In genomic region chr10:7184660-7185366, GRCh38 we compare ENCODE assay signal across 12 cellular contexts.
DNase-seq lines count a peak whose midpoint lies in the region; ATAC-seq and TF ChIP-seq lines count a peak whose summit lies in the region.
"Had no signal": no experiment of that assay in that cellular context is flagged by ENCODE, and none has a peak within 500 bp of the region (broad histone marks: within the 10 kb centered on the region; RNA-seq: fewer than 3 reads in every experiment).

No MANE protein-coding gene starts in this region.

- no peak for DNase-seq in activated CD4-positive, alpha-beta T cell treated with anti-CD3 and anti-CD28 coated beads, Interleukin-2, amount 10 ng/mL, durations not matched to agents 7 days and 5 days
- DNase-seq in activated CD4-positive, alpha-beta T cell treated with anti-CD3 and anti-CD28 coated beads for 4 hours: no peak
- DNase-seq in activated naive CD4-positive, alpha-beta T cell treated with anti-CD3 and anti-CD28 coated beads, Interleukin-2, amount 50 U/mL, for 72 hours (ENCODE audit: low spot score in 2 of 2): no peak
- DNase-seq in spleen: no peak
- DNase-seq in hepatocyte (ENCODE audit: low spot score): no peak
- DNase-seq in DMS 273 (lab: John Stamatoyannopoulos, UW; ENCODE audit: unreplicated experiment): no peak
- DNase-seq in osteocyte (ENCODE audit: extremely low spot score, unreplicated experiment): no peak
- DNase-seq: foreskin fibroblast, Karpas-422, psoas muscle had no signal

- no peak overlapping the region for H2AFZ ChIP-seq in hepatocyte

- no peak for TF ChIP-seq CTCF in spleen (IDR thresholded peaks at IDR 0.05 in 8 of 11, conservative IDR thresholded peaks at IDR 0.05 in 3 of 11)
- no peak for TF ChIP-seq CTCF in hepatocyte (IDR thresholded peaks at IDR 0.05; ENCODE audit: poor library complexity)
- no peak for TF ChIP-seq CTCF in osteocyte (IDR thresholded peaks at IDR 0.05)

- H4K20me1 ChIP-seq in hepatocyte (ENCODE audit: insufficient read depth, poor library complexity, severe bottlenecking): no peaks in the 10 kb centered on the region

- H3K36me3 ChIP-seq in spleen (peaks cover 0 to 75% (median 3%) of the 10 kb centered on the region in 6 donors), hepatocyte (replicated peaks; ENCODE audit: insufficient read depth, low read depth) (no peaks in the 10 kb centered on the region)
- H3K36me3 ChIP-seq: SJSA1 had no signal

- peaks cover 0 to 12% (median 0%) of the 10 kb centered on the region in 8 donors for H3K9me3 ChIP-seq in spleen
- H3K9me3 ChIP-seq in hepatocyte (ENCODE audit: low read depth): no peaks in the 10 kb centered on the region
- H3K9me3 ChIP-seq: psoas muscle, SJSA1 had no signal

- intact Hi-C loops in spleen (cut with DNase I; ENCODE audit: low total_unique reads): no loop called here

- POLR2A ChIA-PET in activated CD4-positive, alpha-beta T cell treated with anti-CD3 and anti-CD28 coated beads, Interleukin-2, amount 10 ng/mL, durations not matched to agents 7 days and 5 days (lab: Charles Lee): no interaction called here

- H3K9me3 Mint-ChIP-seq in activated CD4-positive, alpha-beta T cell treated with anti-CD3 and anti-CD28 coated beads, Interleukin-2, amount 10 ng/mL, durations not matched to agents 7 days and 5 days: peaks cover 25% of the 10 kb centered on the region
- H3K9me3 Mint-ChIP-seq in activated naive CD4-positive, alpha-beta T cell treated with anti-CD3 and anti-CD28 coated beads, Interleukin-2, amount 50 U/mL, for 72 hours: peaks cover 9 to 19% of the 10 kb centered on the region in 2 donors
- no peaks in the 10 kb centered on the region for H3K9me3 Mint-ChIP-seq in osteocyte (ENCODE audit: unreplicated experiment)

- CTCF ChIA-PET in activated CD4-positive, alpha-beta T cell treated with anti-CD3 and anti-CD28 coated beads, Interleukin-2, amount 10 ng/mL, durations not matched to agents 7 days and 5 days (lab: Charles Lee): no interaction called here

- no peak overlapping the region for H3K4me2 ChIP-seq in hepatocyte

- H3K4me3 Mint-ChIP-seq in activated CD4-positive, alpha-beta T cell treated with anti-CD3 and anti-CD28 coated beads, Interleukin-2, amount 10 ng/mL, durations not matched to agents 7 days and 5 days: no peak overlapping the region
- no peak overlapping the region for H3K4me3 Mint-ChIP-seq in osteocyte (ENCODE audit: unreplicated experiment)

- H3K4me1 ChIP-seq in spleen (peaks cover 0 to 77% (median 27%) of the 10 kb centered on the region in 6 donors), hepatocyte (ENCODE audit: insufficient read depth) (peaks cover 4% of the 10 kb centered on the region)
- H3K4me1 ChIP-seq: psoas muscle, SJSA1 had no signal

- WGBS in spleen, 5 donors: 43 to 70% (median 59%) methylated on average over 14 of the region's 14 CpGs
- WGBS in hepatocyte (ENCODE audit: low lambda C conversion rate, missing lambda C conversion rate): 85% methylated on average over 14 of the region's 14 CpGs

- H3K27me3 ChIP-seq in spleen (replicated peaks in 1 of 7): no peaks in the 10 kb centered on the region
- no peaks in the 10 kb centered on the region for H3K27me3 ChIP-seq in hepatocyte
- H3K27me3 ChIP-seq: SJSA1 had no signal

- H3K9me2 ChIP-seq in hepatocyte (replicated peaks; ENCODE audit: insufficient read depth): no peaks in the 10 kb centered on the region

- peaks cover 79% of the 10 kb centered on the region for H3K36me3 Mint-ChIP-seq in activated CD4-positive, alpha-beta T cell treated with anti-CD3 and anti-CD28 coated beads, Interleukin-2, amount 10 ng/mL, durations not matched to agents 7 days and 5 days (ENCODE audit: low read depth)
- H3K36me3 Mint-ChIP-seq in activated naive CD4-positive, alpha-beta T cell treated with anti-CD3 and anti-CD28 coated beads, Interleukin-2, amount 50 U/mL, for 72 hours: peaks cover 39 to 72% of the 10 kb centered on the region in 2 donors
- no peaks in the 10 kb centered on the region for H3K36me3 Mint-ChIP-seq in osteocyte (ENCODE audit: unreplicated experiment)

- peak overlapping the region; percentile 79 for H3K27ac Mint-ChIP-seq in activated CD4-positive, alpha-beta T cell treated with anti-CD3 and anti-CD28 coated beads, Interleukin-2, amount 10 ng/mL, durations not matched to agents 7 days and 5 days
- peak overlapping the region; percentile 47 to 89 for H3K27ac Mint-ChIP-seq in activated naive CD4-positive, alpha-beta T cell treated with anti-CD3 and anti-CD28 coated beads, Interleukin-2, amount 50 U/mL, for 72 hours
- no peak overlapping the region for H3K27ac Mint-ChIP-seq in osteocyte (ENCODE audit: unreplicated experiment)

- peak overlapping the region; percentile 58 to 95 (median 87) for H3K27ac ChIP-seq in spleen
- H3K27ac ChIP-seq in hepatocyte: no peak overlapping the region
- H3K27ac ChIP-seq: psoas muscle, SJSA1 had no signal

- ATAC-seq in HG03108 (IDR thresholded peaks at IDR 0.05; ENCODE audit: unreplicated experiment): peak; percentile 61
- peak in 1 of 2 donors; percentile 11 for ATAC-seq in activated naive CD4-positive, alpha-beta T cell treated with anti-CD3 and anti-CD28 coated beads, Interleukin-2, amount 50 U/mL, for 72 hours

- peaks cover 36% of the 10 kb centered on the region for H3K4me1 Mint-ChIP-seq in activated CD4-positive, alpha-beta T cell treated with anti-CD3 and anti-CD28 coated beads, Interleukin-2, amount 10 ng/mL, durations not matched to agents 7 days and 5 days
- H3K4me1 Mint-ChIP-seq in osteocyte (ENCODE audit: unreplicated experiment): no peaks in the 10 kb centered on the region

- no peak for TF ChIP-seq POLR2A in spleen (IDR thresholded peaks at IDR 0.05)

- H3K79me2 ChIP-seq in hepatocyte: no peaks in the 10 kb centered on the region

- peak overlapping the region in 1 of 8 donors; percentile 64 for H3K4me3 ChIP-seq in spleen
- no peak overlapping the region for H3K4me3 ChIP-seq in hepatocyte
- H3K4me3 ChIP-seq: psoas muscle, SJSA1 had no signal

- no peaks in the 10 kb centered on the region for H3K27me3 Mint-ChIP-seq in activated CD4-positive, alpha-beta T cell treated with anti-CD3 and anti-CD28 coated beads, Interleukin-2, amount 10 ng/mL, durations not matched to agents 7 days and 5 days
- H3K27me3 Mint-ChIP-seq in osteocyte (ENCODE audit: unreplicated experiment): no peaks in the 10 kb centered on the region
